26 cellular contexts compared by ENCODE assay signal in genomic region chr10:24128066-24128751, GRCh38.
DNase-seq lines count a peak whose midpoint lies in the region; ATAC-seq and TF ChIP-seq lines count a peak whose summit lies in the region.
"Had no signal": no experiment of that assay in that cellular context is flagged by ENCODE, and none has a peak within 500 bp of the region (broad histone marks: within the 10 kb centered on the region; RNA-seq: fewer than 3 reads in every experiment).

No MANE protein-coding gene starts in this region.

- H3K27me3 Mint-ChIP-seq in type B pancreatic cell: no peaks in the 10 kb centered on the region
- peaks cover 2% of the 10 kb centered on the region for H3K27me3 Mint-ChIP-seq in activated naive CD4-positive, alpha-beta T cell treated with anti-CD3 and anti-CD28 coated beads for 36 hours (ENCODE audit: low read depth)
- H3K27me3 Mint-ChIP-seq: activated naive CD8-positive, alpha-beta T cell treated with anti-CD3 and anti-CD28 coated beads, Interleukin-2, amount 10 ng/mL, durations not matched to agents 7 days and 5 days; activated T-helper 17 cell treated with anti-CD3 and anti-CD28 coated beads, Interleukin-2, amount 50 U/mL, for 72 hours had no signal

- peaks cover 5% of the 10 kb centered on the region for H3K9me3 Mint-ChIP-seq in type B pancreatic cell
- peaks cover 2% of the 10 kb centered on the region for H3K9me3 Mint-ChIP-seq in activated naive CD4-positive, alpha-beta T cell treated with anti-CD3 and anti-CD28 coated beads for 36 hours
- H3K9me3 Mint-ChIP-seq: activated naive CD8-positive, alpha-beta T cell treated with anti-CD3 and anti-CD28 coated beads, Interleukin-2, amount 10 ng/mL, durations not matched to agents 7 days and 5 days; activated T-helper 17 cell treated with anti-CD3 and anti-CD28 coated beads, Interleukin-2, amount 50 U/mL, for 72 hours had no signal

- peak; percentile 11 for DNase-seq in DMS79 treated with DMSO at 0.1 percent for 48 hours (lab: John Stamatoyannopoulos, UW)
- DNase-seq in DMS79 (lab: John Stamatoyannopoulos, UW): no peak
- DNase-seq in fibroblast of the aortic adventitia (ENCODE audit: low read depth): peak; percentile 3
- no peak for DNase-seq in right lobe of liver
- DNase-seq in type B pancreatic cell (ENCODE audit: extremely low spot score, unreplicated experiment): no peak
- no peak for DNase-seq in activated naive CD4-positive, alpha-beta T cell treated with anti-CD3 and anti-CD28 coated beads for 36 hours
- DNase-seq in caudate nucleus (lab: John Stamatoyannopoulos, UW): no peak
- DNase-seq: activated CD4-positive, alpha-beta T cell treated with anti-CD3 and anti-CD28 coated beads, Interleukin-2, amount 50 U/mL, for 1 hour; activated naive CD8-positive, alpha-beta T cell treated with anti-CD3 and anti-CD28 coated beads, Interleukin-2, amount 10 ng/mL, durations not matched to agents 7 days and 5 days; BE2C; brain microvascular endothelial cell; Calu3; foreskin fibroblast; hypothalamus; left colon; MM.1S; NCI-H1436 treated with DMSO at 0.1 percent for 48 hours; NCI-H2227 treated with DMSO at 0.1 percent for 48 hours; PC-3; right cardiac atrium; SIG-M5 had no signal

- H3K27ac ChIP-seq in right lobe of liver (no peak overlapping the region), caudate nucleus (ENCODE audit: low read depth, low read length) (no peak overlapping the region)
- H3K27ac ChIP-seq: 22Rv1, brain microvascular endothelial cell, coronary artery, neutrophil had no signal

- H3K4me1 ChIP-seq in right lobe of liver: no peaks in the 10 kb centered on the region
- H3K4me1 ChIP-seq: BE2C had no signal

- ATAC-seq in right lobe of liver (peak; percentile 18 to 49 (median 34)), HG03520 (IDR thresholded peaks at IDR 0.05; ENCODE audit: unreplicated experiment) (no peak)
- ATAC-seq: activated T-helper 17 cell treated with anti-CD3 and anti-CD28 coated beads, Interleukin-2, amount 50 U/mL, for 72 hours; left colon; PC-3 had no signal

- no peaks in the 10 kb centered on the region for H3K36me3 ChIP-seq in right lobe of liver
- H3K36me3 ChIP-seq: BE2C, brain microvascular endothelial cell, neutrophil had no signal

- peaks cover 40% of the 10 kb centered on the region for H3K4me1 Mint-ChIP-seq in type B pancreatic cell (ENCODE audit: unreplicated experiment)
- H3K4me1 Mint-ChIP-seq in activated naive CD4-positive, alpha-beta T cell treated with anti-CD3 and anti-CD28 coated beads for 36 hours (ENCODE audit: low read depth): no peaks in the 10 kb centered on the region
- H3K4me1 Mint-ChIP-seq: activated naive CD8-positive, alpha-beta T cell treated with anti-CD3 and anti-CD28 coated beads, Interleukin-2, amount 10 ng/mL, durations not matched to agents 7 days and 5 days; activated T-helper 17 cell treated with anti-CD3 and anti-CD28 coated beads, Interleukin-2, amount 50 U/mL, for 72 hours had no signal

- WGBS in right lobe of liver (ENCODE audit: insufficient coverage, low coverage, low lambda C conversion rate, missing lambda C conversion rate): 40% methylated on average over 10 of the region's 10 CpGs

- no peaks in the 10 kb centered on the region for H3K27me3 ChIP-seq in right lobe of liver
- H3K27me3 ChIP-seq: BE2C, brain microvascular endothelial cell, neutrophil had no signal

- CTCF ChIA-PET in activated naive CD4-positive, alpha-beta T cell treated with anti-CD3 and anti-CD28 coated beads for 36 hours (lab: Charles Lee): no interaction called here

- intact Hi-C loops in right lobe of liver (cut with DNase I): no loop called here
- intact Hi-C loops in activated naive CD4-positive, alpha-beta T cell treated with anti-CD3 and anti-CD28 coated beads for 36 hours (cut with micrococcal nuclease): no loop called here

- H3K4me3 ChIP-seq in fibroblast of the aortic adventitia (ENCODE audit: low read depth, low read length) (no peak overlapping the region), right lobe of liver (no peak overlapping the region)
- H3K4me3 ChIP-seq: coronary artery had no signal

- no peaks in the 10 kb centered on the region for H3K9me3 ChIP-seq in right lobe of liver
- H3K9me3 ChIP-seq: BE2C, neutrophil had no signal

- H3K4me3 Mint-ChIP-seq in type B pancreatic cell: peak overlapping the region; percentile 75
- no peak overlapping the region for H3K4me3 Mint-ChIP-seq in activated naive CD4-positive, alpha-beta T cell treated with anti-CD3 and anti-CD28 coated beads for 36 hours
- H3K4me3 Mint-ChIP-seq: activated naive CD8-positive, alpha-beta T cell treated with anti-CD3 and anti-CD28 coated beads, Interleukin-2, amount 10 ng/mL, durations not matched to agents 7 days and 5 days; activated T-helper 17 cell treated with anti-CD3 and anti-CD28 coated beads, Interleukin-2, amount 50 U/mL, for 72 hours had no signal

- H3K36me3 Mint-ChIP-seq in type B pancreatic cell: no peaks in the 10 kb centered on the region
- no peaks in the 10 kb centered on the region for H3K36me3 Mint-ChIP-seq in activated naive CD4-positive, alpha-beta T cell treated with anti-CD3 and anti-CD28 coated beads for 36 hours (ENCODE audit: low read depth)
- H3K36me3 Mint-ChIP-seq: activated naive CD8-positive, alpha-beta T cell treated with anti-CD3 and anti-CD28 coated beads, Interleukin-2, amount 10 ng/mL, durations not matched to agents 7 days and 5 days had no signal

- peak overlapping the region; percentile 80 for H3K27ac Mint-ChIP-seq in type B pancreatic cell
- no peak overlapping the region for H3K27ac Mint-ChIP-seq in activated naive CD4-positive, alpha-beta T cell treated with anti-CD3 and anti-CD28 coated beads for 36 hours
- H3K27ac Mint-ChIP-seq: activated naive CD8-positive, alpha-beta T cell treated with anti-CD3 and anti-CD28 coated beads, Interleukin-2, amount 10 ng/mL, durations not matched to agents 7 days and 5 days; activated T-helper 17 cell treated with anti-CD3 and anti-CD28 coated beads, Interleukin-2, amount 50 U/mL, for 72 hours had no signal

- TF ChIP-seq POLR2A in right lobe of liver (IDR thresholded peaks at IDR 0.05): no peak

- TF ChIP-seq CTCF in fibroblast of the aortic adventitia (IDR thresholded peaks at IDR 0.05; ENCODE audit: insufficient read depth, low read length): no peak
- TF ChIP-seq CTCF in right lobe of liver (IDR thresholded peaks at IDR 0.05): no peak
- TF ChIP-seq CTCF in type B pancreatic cell (conservative IDR thresholded peaks at IDR 0.05): no peak

Comparison
In these comparisons a context has a peak if more than half of its experiments do, and no peak if none do; other contexts are left out.
1. DNase-seq: peak in DMS79 treated with DMSO at 0.1 percent for 48 hours (single experiment) and fibroblast of the aortic adventitia (single experiment); none in DMS79 (single experiment), right lobe of liver (0 of 3), type B pancreatic cell (single experiment), activated naive CD4-positive, alpha-beta T cell treated with anti-CD3 and anti-CD28 coated beads for 36 hours (single experiment) and caudate nucleus (0 of 61).